In genomic region chr18:58866261-58867232, GRCh38 we compare ENCODE assay signal across 1 cellular context.
TF ChIP-seq lines count a peak whose summit lies in the region.

No MANE protein-coding gene starts in this region.

TF ChIP-seq in GM23338, 12 proteins besides CTCF, POLR2A, EP300 and RAD21 (continued from another document):
- TF ChIP-seq ZNF462 (CRISPR knock-in tag; IDR thresholded peaks at IDR 0.05), result no peak
